Comparison of ENCODE assay signal across 1 cellular context in genomic region chr10:80265740-80266512, GRCh38.
TF ChIP-seq lines count a peak whose summit lies in the region.

No MANE protein-coding gene starts in this region.

TF ChIP-seq in H1, 55 proteins besides CTCF, POLR2A, EP300 and RAD21:
- TF ChIP-seq TBP (IDR thresholded peaks at IDR 0.05; ENCODE audit: low read depth, low read length) (no peak), E2F6 (IDR thresholded peaks at IDR 0.05) (0 out of 2 replicates have a peak, but pooled peaks have one; percentile 65), HDAC6 (IDR thresholded peaks at IDR 0.05; ENCODE audit: low read depth, low read length) (no peak)
